ENCODE assay signal across 25 cellular contexts in genomic region chr12:85441025-85441424, GRCh38.
"Had no signal": no experiment of that assay in that cellular context is flagged by ENCODE, and none has a peak within 500 bp of the region (broad histone marks: within the 10 kb centered on the region; RNA-seq: fewer than 3 reads in every experiment).

No MANE protein-coding gene starts in this region.

- H3K4me3 ChIP-seq: left ventricle myocardium inferior, lung, pancreas, prostate gland, skin epidermis, suprapubic skin, thoracic aorta, tibial artery, uterus had no signal

- H3K4me3 Mint-ChIP-seq: immature natural killer cell; naive thymus-derived CD8-positive, alpha-beta T cell; nephron; neural crest cell; stimulated activated effector memory CD8-positive, alpha-beta T cell treated with anti-CD3 and anti-CD28 coated beads, Interleukin-12 subunit alpha, Interleukin-12 subunit beta, amount 100 ng/mL, for 72 hours; stimulated activated naive CD8-positive, alpha-beta T cell treated with anti-CD3 and anti-CD28 coated beads, Interleukin-15, Interleukin-2, amounts not matched to agents 100 ng/mL and 50 ng/mL, for 24 hours; type B pancreatic cell had no signal

- H3K27me3 ChIP-seq: tibial artery, uterus had no signal

- H3K27me3 Mint-ChIP-seq: naive thymus-derived CD8-positive, alpha-beta T cell; stimulated activated naive CD8-positive, alpha-beta T cell treated with anti-CD3 and anti-CD28 coated beads, Interleukin-15, Interleukin-2, amounts not matched to agents 100 ng/mL and 50 ng/mL, for 24 hours; type B pancreatic cell had no signal

- H3K9me3 Mint-ChIP-seq: stimulated activated naive CD8-positive, alpha-beta T cell treated with anti-CD3 and anti-CD28 coated beads, Interleukin-15, Interleukin-2, amounts not matched to agents 100 ng/mL and 50 ng/mL, for 24 hours had no signal

- H3K4me1 ChIP-seq: left ventricle myocardium inferior, prostate gland, suprapubic skin, tibial artery, uterus had no signal

- H3K36me3 Mint-ChIP-seq: immature natural killer cell; naive thymus-derived CD8-positive, alpha-beta T cell; stimulated activated effector memory CD8-positive, alpha-beta T cell treated with anti-CD3 and anti-CD28 coated beads, Interleukin-12 subunit alpha, Interleukin-12 subunit beta, amount 100 ng/mL, for 72 hours; type B pancreatic cell had no signal

- H3K27ac Mint-ChIP-seq: immature natural killer cell; naive thymus-derived CD8-positive, alpha-beta T cell; nephron; stimulated activated effector memory CD8-positive, alpha-beta T cell treated with anti-CD3 and anti-CD28 coated beads, Interleukin-12 subunit alpha, Interleukin-12 subunit beta, amount 100 ng/mL, for 72 hours; stimulated activated naive CD8-positive, alpha-beta T cell treated with anti-CD3 and anti-CD28 coated beads, Interleukin-15, Interleukin-2, amounts not matched to agents 100 ng/mL and 50 ng/mL, for 24 hours; type B pancreatic cell had no signal

- H3K4me1 Mint-ChIP-seq: immature natural killer cell; naive thymus-derived CD8-positive, alpha-beta T cell; neural crest cell; stimulated activated effector memory CD8-positive, alpha-beta T cell treated with anti-CD3 and anti-CD28 coated beads, Interleukin-12 subunit alpha, Interleukin-12 subunit beta, amount 100 ng/mL, for 72 hours had no signal

- H3K36me3 ChIP-seq: left ventricle myocardium inferior, pancreas, prostate gland, suprapubic skin, thoracic aorta, tibial artery, uterus had no signal

- H3K9me3 ChIP-seq: pancreas, prostate gland, suprapubic skin, thoracic aorta, tibial artery, uterus had no signal

- DNase-seq: hypothalamus; immature natural killer cell; kidney; left ventricle myocardium inferior; midbrain; naive thymus-derived CD8-positive, alpha-beta T cell; nucleus accumbens; pancreas; posterior cingulate gyrus; retina; right cardiac atrium; stimulated activated CD4-positive, alpha-beta T cell treated with anti-CD3 and anti-CD28 coated beads, Interleukin-4, amount 100 ng/mL, for 24 hours; stimulated activated naive CD4-positive, alpha-beta T cell; tibial artery; uterus had no signal

- H3K27ac ChIP-seq: left ventricle myocardium inferior, pancreas, prostate gland, skin epidermis, suprapubic skin, thoracic aorta, tibial artery, uterus had no signal
